ENCODE assay signal across 8 cellular contexts in genomic region chr1:1021010-1021845, GRCh38. TPM values are rescaled to one million over a fixed set of nuclear protein-coding genes. Genes with fewer than 3 reads are reported as not detected.
DNase-seq lines count a peak whose midpoint lies in the region; ATAC-seq and TF ChIP-seq lines count a peak whose summit lies in the region.

No MANE protein-coding gene starts in this region.

- H3K4me1 Mint-ChIP-seq in activated T-cell treated with anti-CD3 and anti-CD28 coated beads, Interleukin-2, amount 50 U/mL, for 72 hours (ENCODE audit: low read depth), result peaks cover 12% of the 10 kb centered on the region
- peaks cover 0 to 18% of the 10 kb centered on the region in 2 donors for H3K4me1 Mint-ChIP-seq in natural killer cell

- no peaks in the 10 kb centered on the region for H3K9me3 Mint-ChIP-seq in activated T-cell treated with anti-CD3 and anti-CD28 coated beads, Interleukin-2, amount 50 U/mL, for 72 hours
- no peaks in the 10 kb centered on the region for H3K9me3 Mint-ChIP-seq in natural killer cell

- peaks cover 7% of the 10 kb centered on the region for H3K27me3 Mint-ChIP-seq in activated T-cell treated with anti-CD3 and anti-CD28 coated beads, Interleukin-2, amount 50 U/mL, for 72 hours (ENCODE audit: low read depth)
- peaks cover 0 to 9% of the 10 kb centered on the region in 2 donors for H3K27me3 Mint-ChIP-seq in natural killer cell (ENCODE audit: low read depth in 2 of 2)

- H3K4me3 Mint-ChIP-seq in activated T-cell treated with anti-CD3 and anti-CD28 coated beads, Interleukin-2, amount 50 U/mL, for 72 hours, result peak overlapping the region; percentile 50 to 68
- peak overlapping the region; percentile 72 for H3K4me3 Mint-ChIP-seq in natural killer cell

- H3K27ac Mint-ChIP-seq in activated T-cell treated with anti-CD3 and anti-CD28 coated beads, Interleukin-2, amount 50 U/mL, for 72 hours, result no peak overlapping the region
- no peak overlapping the region for H3K27ac Mint-ChIP-seq in natural killer cell

- DNase-seq in activated T-cell treated with anti-CD3 and anti-CD28 coated beads, Interleukin-2, amount 50 U/mL, for 72 hours, result no peak
- DNase-seq in activated T-cell treated with anti-CD3 and anti-CD28 coated beads for 4 hours, result no peak
- DNase-seq in RPMI7951 (ENCODE audit: low read depth), result peak; percentile 91
- DNase-seq in epithelial cell of proximal tubule (ENCODE audit: low read depth), result no peak
- no peak for DNase-seq in natural killer cell
- no peak for DNase-seq in superior temporal gyrus (ENCODE audit: extremely low spot score)

- no peak for ATAC-seq in activated T-cell treated with anti-CD3 and anti-CD28 coated beads, Interleukin-2, amount 50 U/mL, for 72 hours (replicated peaks in 1 of 2)
- ATAC-seq in natural killer cell, result no peak
- ATAC-seq in HG02852 (IDR thresholded peaks at IDR 0.05; ENCODE audit: unreplicated experiment), result no peak
- ATAC-seq in HG03097 (IDR thresholded peaks at IDR 0.05; ENCODE audit: low FRiP score, unreplicated experiment), result no peak

- H3K36me3 Mint-ChIP-seq in activated T-cell treated with anti-CD3 and anti-CD28 coated beads, Interleukin-2, amount 50 U/mL, for 72 hours (ENCODE audit: insufficient read depth in 2 of 2), result peaks cover 0 to 3% of the 10 kb centered on the region in 2 donors
- no peaks in the 10 kb centered on the region for H3K36me3 Mint-ChIP-seq in natural killer cell

- TF ChIP-seq CTCF in epithelial cell of proximal tubule (conservative IDR thresholded peaks at IDR 0.05; ENCODE audit: low read depth, low read length) (no peak), natural killer cell (IDR thresholded peaks at IDR 0.05) (no peak)

- peak overlapping the region; percentile 70 for H3K4me3 ChIP-seq in epithelial cell of proximal tubule (ENCODE audit: low read depth, low read length)

- intact Hi-C loops in natural killer cell (cut with micrococcal nuclease), result no loop called here

RNA-seq across cellular contexts. Expression of gene AGRN, which starts 1.3 kb away (rescaled TPM):
- total RNA-seq in activated T-cell treated with anti-CD3 and anti-CD28 coated beads, Interleukin-2, amount 50 U/mL, for 72 hours, result 100 to 1,000 TPM in 1 of 2 donors, 10 to 100 TPM in 1; 69.0 to 112 TPM
- 42.8 and 64.0 TPM in 2 replicates for total RNA-seq in RPMI7951 (2014; rRNA removed; shearing (Covaris generic))
- 261 and 462 TPM in 2 replicates for total RNA-seq in epithelial cell of proximal tubule
- total RNA-seq in natural killer cell, result 1 to 10 TPM; 4.1 to 5.0 (median 4.6) TPM

RNA-seq across cellular contexts. Expression of gene ISG15, which starts 7.9 kb away (rescaled TPM):
- total RNA-seq in activated T-cell treated with anti-CD3 and anti-CD28 coated beads, Interleukin-2, amount 50 U/mL, for 72 hours, result 100 to 1,000 TPM in 1 of 2 donors, 10 to 100 TPM in 1; 81.0 to 197 TPM
- 77.9 and 78.8 TPM in 2 replicates for total RNA-seq in RPMI7951 (2014; rRNA removed; shearing (Covaris generic))
- 66.0 and 75.6 TPM in 2 replicates for total RNA-seq in epithelial cell of proximal tubule
- total RNA-seq in natural killer cell, result 10 to 100 TPM; 17.0 to 56.9 (median 50.2) TPM

RNA-seq across cellular contexts. Expression of gene HES4, which starts 21.3 kb away (rescaled TPM):
- total RNA-seq in activated T-cell treated with anti-CD3 and anti-CD28 coated beads, Interleukin-2, amount 50 U/mL, for 72 hours, result 1 to 10 TPM; 7.8 to 9.9 TPM
- total RNA-seq in RPMI7951 (2014; rRNA removed; shearing (Covaris generic)), result 0.39 and 0.48 TPM in 2 replicates
- total RNA-seq in epithelial cell of proximal tubule (141 and 193 TPM in 2 replicates), natural killer cell (10 to 100 TPM; 15.4 to 35.5 (median 28.9) TPM)

RNA-seq across cellular contexts. Expression of gene PERM1, which starts 39.3 kb away (rescaled TPM):
- not detected for total RNA-seq in activated T-cell treated with anti-CD3 and anti-CD28 coated beads, Interleukin-2, amount 50 U/mL, for 72 hours
- 0.12 TPM in 1 of 2 replicates, not detected in the other for total RNA-seq in RPMI7951 (2014; rRNA removed; shearing (Covaris generic))
- not detected in 2 replicates for total RNA-seq in epithelial cell of proximal tubule
- not detected for total RNA-seq in natural killer cell

RNA-seq across cellular contexts. Expression of gene RNF223, which starts 52.9 kb away (rescaled TPM):
- under 1 TPM in 1 of 2 donors, not detected in 1; 0.12 TPM for total RNA-seq in activated T-cell treated with anti-CD3 and anti-CD28 coated beads, Interleukin-2, amount 50 U/mL, for 72 hours
- not detected in 2 replicates for total RNA-seq in RPMI7951 (2014; rRNA removed; shearing (Covaris generic))
- total RNA-seq in epithelial cell of proximal tubule, result 0.36 and 1.6 TPM in 2 replicates
- total RNA-seq in natural killer cell, result not detected
